ENCODE assay signal across 31 cellular contexts in the genomic region with DNA sequence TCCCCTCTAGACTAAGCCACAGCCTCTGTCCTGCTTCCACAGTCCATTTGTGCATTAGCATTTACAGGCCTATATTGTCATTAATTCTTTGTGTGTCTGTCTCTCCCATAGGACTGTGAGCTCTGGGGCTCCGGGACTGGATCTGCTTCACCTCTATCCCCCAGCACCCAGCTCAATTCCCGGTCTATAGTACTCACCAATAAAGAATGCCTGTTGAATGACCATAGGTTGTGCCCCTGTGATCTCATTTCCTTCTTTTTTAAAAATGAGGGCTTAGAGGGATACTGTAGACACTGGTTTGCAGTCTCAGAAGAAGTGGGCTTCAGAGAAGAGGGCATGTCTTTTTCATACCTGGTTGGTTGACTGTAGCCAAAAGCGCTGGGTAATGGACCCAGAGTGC. TPM values are rescaled to one million over a fixed set of nuclear protein-coding genes. Genes with fewer than 3 reads are reported as not detected.
"Had no signal": no experiment of that assay in that cellular context is flagged by ENCODE, and none has a peak within 500 bp of the region (broad histone marks: within the 10 kb centered on the region; RNA-seq: fewer than 3 reads in every experiment).

No MANE protein-coding gene starts in this region.

- H3K36me3 Mint-ChIP-seq: activated naive CD4-positive, alpha-beta T cell treated with anti-CD3 and anti-CD28 coated beads, Interleukin-2, amount 10 ng/mL, durations not matched to agents 7 days and 5 days; activated naive CD8-positive, alpha-beta T cell had no signal

- H3K9me3 Mint-ChIP-seq: activated CD4-positive, alpha-beta T cell treated with anti-CD3 and anti-CD28 coated beads, Interleukin-2, amount 10 ng/mL, durations not matched to agents 7 days and 5 days; activated naive CD4-positive, alpha-beta T cell treated with anti-CD3 and anti-CD28 coated beads, Interleukin-2, amount 10 ng/mL, durations not matched to agents 7 days and 5 days; activated naive CD8-positive, alpha-beta T cell treated with anti-CD3 and anti-CD28 coated beads, Interleukin-2, amount 50 U/mL, for 24 hours; activated T-cell treated with anti-CD3 and anti-CD28 coated beads, Interleukin-2, amount 50 U/mL, for 24 hours; activated T-helper 2 cell treated with anti-CD3 and anti-CD28 coated beads, Interferon-gamma antibody, Interleukin-2, Interleukin-4, amounts not matched to agents 10 μg/mL and 5 μg/mL and 100 μg/mL, durations not matched to agents 14 hours and 24 hours and 36 hours had no signal

- H3K36me3 ChIP-seq: brain microvascular endothelial cell, SJCRH30 had no signal

- H3K27me3 ChIP-seq: brain microvascular endothelial cell, SJCRH30 had no signal

- H3K4me3 ChIP-seq: SJCRH30, SK-N-MC had no signal

- DNase-seq: activated CD4-positive, alpha-beta T cell treated with anti-CD3 and anti-CD28 coated beads, Interleukin-2, amount 10 ng/mL, durations not matched to agents 7 days and 5 days; activated CD4-positive, alpha-beta T cell treated with anti-CD3 and anti-CD28 coated beads, Interleukin-2, amount 50 U/mL, for 48 hours; activated CD8-positive, alpha-beta T cell treated with anti-CD3 and anti-CD28 coated beads, Interleukin-2, amount 10 ng/mL, durations not matched to agents 7 days and 5 days; activated naive CD4-positive, alpha-beta T cell treated with anti-CD3 and anti-CD28 coated beads, Interleukin-2, amount 10 ng/mL, durations not matched to agents 7 days and 5 days; activated naive CD8-positive, alpha-beta T cell treated with anti-CD3 and anti-CD28 coated beads, Interleukin-2, amount 50 U/mL, for 24 hours; activated T-cell treated with anti-CD3 and anti-CD28 coated beads, Interleukin-2, amount 50 U/mL, for 24 hours; anterior cingulate cortex; brain microvascular endothelial cell; central memory CD4-positive, alpha-beta T cell; Kasumi-1; MM.1S; MV-4-11; NCI-H1092; NCI-H1417; NCI-H146; NCI-H187; NCI-H2029 treated with DMSO at 0.1 percent for 48 hours; NCI-H2107; NCI-H2171; NCI-H510A; NCI-H526; NCI-H748 treated with DMSO at 0.1 percent for 48 hours; NK-92 treated with Interleukin-12 subunit alpha and Interleukin-12 subunit beta, amount 100 ng/mL, for 24 hours; SHP77; SJCRH30; T1000 had no signal

- H3K27ac ChIP-seq: brain microvascular endothelial cell, SJCRH30, SK-N-MC had no signal

- H3K9me3 ChIP-seq: SJCRH30 had no signal

- H3K27ac Mint-ChIP-seq: activated CD4-positive, alpha-beta T cell treated with anti-CD3 and anti-CD28 coated beads, Interleukin-2, amount 10 ng/mL, durations not matched to agents 7 days and 5 days; activated CD8-positive, alpha-beta T cell treated with anti-CD3 and anti-CD28 coated beads, Interleukin-2, amount 10 ng/mL, durations not matched to agents 7 days and 5 days; activated naive CD4-positive, alpha-beta T cell treated with anti-CD3 and anti-CD28 coated beads, Interleukin-2, amount 10 ng/mL, durations not matched to agents 7 days and 5 days; activated naive CD8-positive, alpha-beta T cell; activated naive CD8-positive, alpha-beta T cell treated with anti-CD3 and anti-CD28 coated beads, Interleukin-2, amount 50 U/mL, for 24 hours; activated T-cell treated with anti-CD3 and anti-CD28 coated beads, Interleukin-2, amount 50 U/mL, for 24 hours; activated T-helper 2 cell treated with anti-CD3 and anti-CD28 coated beads, Interferon-gamma antibody, Interleukin-2, Interleukin-4, amounts not matched to agents 10 μg/mL and 5 μg/mL and 100 μg/mL, durations not matched to agents 14 hours and 24 hours and 36 hours had no signal

- H3K4me1 Mint-ChIP-seq: activated naive CD4-positive, alpha-beta T cell treated with anti-CD3 and anti-CD28 coated beads, Interleukin-2, amount 10 ng/mL, durations not matched to agents 7 days and 5 days had no signal

- H3K4me3 Mint-ChIP-seq: activated CD4-positive, alpha-beta T cell treated with anti-CD3 and anti-CD28 coated beads, Interleukin-2, amount 10 ng/mL, durations not matched to agents 7 days and 5 days; activated CD8-positive, alpha-beta T cell treated with anti-CD3 and anti-CD28 coated beads, Interleukin-2, amount 10 ng/mL, durations not matched to agents 7 days and 5 days; activated naive CD4-positive, alpha-beta T cell treated with anti-CD3 and anti-CD28 coated beads, Interleukin-2, amount 10 ng/mL, durations not matched to agents 7 days and 5 days; activated naive CD8-positive, alpha-beta T cell; activated naive CD8-positive, alpha-beta T cell treated with anti-CD3 and anti-CD28 coated beads, Interleukin-2, amount 50 U/mL, for 24 hours; activated T-cell treated with anti-CD3 and anti-CD28 coated beads, Interleukin-2, amount 50 U/mL, for 24 hours had no signal

RNA-seq across cellular contexts. Expression of a gene that starts 8.8 kb away (rescaled TPM):
- total RNA-seq: activated CD4-positive, alpha-beta T cell treated with anti-CD3 and anti-CD28 coated beads, Interleukin-2, amount 10 ng/mL, durations not matched to agents 7 days and 5 days; activated CD8-positive, alpha-beta T cell treated with anti-CD3 and anti-CD28 coated beads, Interleukin-2, amount 10 ng/mL, durations not matched to agents 7 days and 5 days; cerebellum; T-helper 2 cell treated with Interferon-gamma antibody and Interleukin-4, amounts not matched to agents 100 ng/mL and 5 ng/mL, for 36 hours had no signal
